Comparison of ENCODE assay signal across 1 cellular context in the genomic region with DNA sequence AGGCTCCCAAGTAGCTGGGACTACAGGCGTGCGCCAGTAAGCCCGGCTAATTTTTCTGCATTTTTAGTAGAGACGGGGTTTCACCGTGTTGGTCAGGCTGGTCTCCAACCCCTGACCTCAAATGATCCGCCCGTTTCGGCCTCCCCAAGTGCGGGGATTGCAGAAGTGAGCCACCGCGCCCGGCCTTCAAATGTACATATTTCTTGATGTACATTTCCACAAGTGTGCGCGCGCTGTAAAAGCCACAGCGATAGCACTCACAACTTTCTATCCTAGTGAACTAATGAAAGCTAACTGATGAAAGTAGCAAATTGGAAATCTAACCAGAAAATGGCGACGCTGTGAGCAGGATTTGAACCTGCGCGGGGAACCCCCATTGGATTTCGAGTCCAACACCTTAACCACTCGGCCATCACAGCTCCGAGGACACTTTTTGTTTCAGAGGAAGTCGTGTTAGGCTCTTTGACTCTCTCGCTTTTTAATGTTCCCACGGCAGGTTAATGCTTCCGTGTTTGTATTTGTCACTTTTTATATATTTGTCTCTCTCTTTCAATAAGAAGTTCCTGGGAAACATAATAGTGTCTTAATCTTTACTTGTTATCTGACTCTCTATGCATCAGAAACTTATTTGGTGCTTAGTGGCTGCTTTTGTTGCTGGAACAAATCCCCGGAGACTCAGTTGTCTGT.
TF ChIP-seq lines count a peak whose summit lies in the region.

No MANE protein-coding gene starts in this region.

TF ChIP-seq in GM12878, 131 proteins besides CTCF, POLR2A, EP300 and RAD21:
- TF ChIP-seq, protein P1, sequence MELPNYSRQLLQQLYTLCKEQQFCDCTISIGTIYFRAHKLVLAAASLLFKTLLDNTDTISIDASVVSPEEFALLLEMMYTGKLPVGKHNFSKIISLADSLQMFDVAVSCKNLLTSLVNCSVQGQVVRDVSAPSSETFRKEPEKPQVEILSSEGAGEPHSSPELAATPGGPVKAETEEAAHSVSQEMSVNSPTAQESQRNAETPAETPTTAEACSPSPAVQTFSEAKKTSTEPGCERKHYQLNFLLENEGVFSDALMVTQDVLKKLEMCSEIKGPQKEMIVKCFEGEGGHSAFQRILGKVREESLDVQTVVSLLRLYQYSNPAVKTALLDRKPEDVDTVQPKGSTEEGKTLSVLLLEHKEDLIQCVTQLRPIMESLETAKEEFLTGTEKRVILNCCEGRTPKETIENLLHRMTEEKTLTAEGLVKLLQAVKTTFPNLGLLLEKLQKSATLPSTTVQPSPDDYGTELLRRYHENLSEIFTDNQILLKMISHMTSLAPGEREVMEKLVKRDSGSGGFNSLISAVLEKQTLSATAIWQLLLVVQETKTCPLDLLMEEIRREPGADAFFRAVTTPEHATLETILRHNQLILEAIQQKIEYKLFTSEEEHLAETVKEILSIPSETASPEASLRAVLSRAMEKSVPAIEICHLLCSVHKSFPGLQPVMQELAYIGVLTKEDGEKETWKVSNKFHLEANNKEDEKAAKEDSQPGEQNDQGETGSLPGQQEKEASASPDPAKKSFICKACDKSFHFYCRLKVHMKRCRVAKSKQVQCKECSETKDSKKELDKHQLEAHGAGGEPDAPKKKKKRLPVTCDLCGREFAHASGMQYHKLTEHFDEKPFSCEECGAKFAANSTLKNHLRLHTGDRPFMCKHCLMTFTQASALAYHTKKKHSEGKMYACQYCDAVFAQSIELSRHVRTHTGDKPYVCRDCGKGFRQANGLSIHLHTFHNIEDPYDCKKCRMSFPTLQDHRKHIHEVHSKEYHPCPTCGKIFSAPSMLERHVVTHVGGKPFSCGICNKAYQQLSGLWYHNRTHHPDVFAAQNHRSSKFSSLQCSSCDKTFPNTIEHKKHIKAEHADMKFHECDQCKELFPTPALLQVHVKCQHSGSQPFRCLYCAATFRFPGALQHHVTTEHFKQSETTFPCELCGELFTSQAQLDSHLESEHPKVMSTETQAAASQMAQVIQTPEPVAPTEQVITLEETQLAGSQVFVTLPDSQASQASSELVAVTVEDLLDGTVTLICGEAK (IDR thresholded peaks at IDR 0.05; ENCODE audit: borderline replicate concordance) = peak; percentile 23; the same call in 1 of the 2 replicates
- TF ChIP-seq ASH2L (IDR thresholded peaks at IDR 0.05; ENCODE audit: borderline replicate concordance, low read depth) (0 out of 2 replicates have a peak, but pooled peaks have one; percentile 46), IKZF1 (conservative IDR thresholded peaks at IDR 0.05) (peak; percentile 47; the same call in 1 of the 2 replicates), CREB1 (IDR thresholded peaks at IDR 0.05; ENCODE audit: low read depth) (0 out of 2 replicates have a peak, but pooled peaks have one; percentile 33), MEF2B (IDR thresholded peaks at IDR 0.05; ENCODE audit: partially characterized antibody, poor library complexity, severe bottlenecking) (peak; percentile 69), IKZF2 (IDR thresholded peaks at IDR 0.05) (peak in 1 of 2 experiments; percentile 21; a peak in 2 of 4 replicates), POLR2AphosphoS5 (IDR thresholded peaks at IDR 0.05; ENCODE audit: low read length) (no peak), ATF7 (IDR thresholded peaks at IDR 0.05; ENCODE audit: low read depth) (no peak), SUPT20H (IDR thresholded peaks at IDR 0.05; ENCODE audit: borderline replicate concordance, control insufficient read depth, low read depth, low read length) (no peak), SPI1 (IDR thresholded peaks at IDR 0.05; ENCODE audit: borderline replicate concordance, insufficient read depth, low read depth, low read length) (peak; percentile 29; the same call in 1 of the 2 replicates), GABPA (IDR thresholded peaks at IDR 0.05; ENCODE audit: low read depth) (peak; percentile 72), PAX5 (IDR thresholded peaks at IDR 0.05; ENCODE audit: borderline replicate concordance, low read depth, low read length) (no peak), NFIC (IDR thresholded peaks at IDR 0.05; ENCODE audit: low read depth, low read length) (peak; percentile 45), ZSCAN29 (IDR thresholded peaks at IDR 0.05) (peak; percentile 53; the same call in 1 of the 2 replicates), YY1 (IDR thresholded peaks at IDR 0.05; ENCODE audit: low read depth, low read length) (peak; percentile 92), SREBF2 (IDR thresholded peaks at IDR 0.05; ENCODE audit: low read length) (peak; percentile 77), NR2F1 (conservative IDR thresholded peaks at IDR 0.05) (peak; percentile 55; the same call in 1 of the 2 replicates), PML (IDR thresholded peaks at IDR 0.05; ENCODE audit: low read length) (peak; percentile 57; the same call in 1 of the 2 replicates), CBFB (IDR thresholded peaks at IDR 0.05; ENCODE audit: low read depth) (peak; percentile 19; the same call in 1 of the 2 replicates), EGR1 (IDR thresholded peaks at IDR 0.05; ENCODE audit: borderline replicate concordance in 1 of 2, low read depth in 2 of 2, low read length in 2 of 2) (no peak), ETV6 (conservative IDR thresholded peaks at IDR 0.05 in 1 of 2, IDR thresholded peaks at IDR 0.05 in 1 of 2; ENCODE audit: borderline replicate concordance in 1 of 2, low read depth in 1 of 2) (0 out of 4 replicates have a peak, but pooled peaks of 1 of the 2 experiments have one; percentile 31), MTA3 (IDR thresholded peaks at IDR 0.05; ENCODE audit: borderline replicate concordance, low read length) (peak; percentile 81; the same call in 1 of the 2 replicates), RUNX3 (IDR thresholded peaks at IDR 0.05; ENCODE audit: low read length) (peak; percentile 76), ZNF24 (IDR thresholded peaks at IDR 0.05) (peak; percentile 93), BHLHE40 (IDR thresholded peaks at IDR 0.05; ENCODE audit: borderline replicate concordance in 1 of 2, low read depth in 2 of 2, low read length in 1 of 2) (peak in 1 of 2 experiments; percentile 23; a peak in 1 of 4 replicates), CBX5 (IDR thresholded peaks at IDR 0.05; ENCODE audit: low read depth) (0 out of 2 replicates have a peak, but pooled peaks have one; percentile 9)
- TF ChIP-seq, protein P2, sequence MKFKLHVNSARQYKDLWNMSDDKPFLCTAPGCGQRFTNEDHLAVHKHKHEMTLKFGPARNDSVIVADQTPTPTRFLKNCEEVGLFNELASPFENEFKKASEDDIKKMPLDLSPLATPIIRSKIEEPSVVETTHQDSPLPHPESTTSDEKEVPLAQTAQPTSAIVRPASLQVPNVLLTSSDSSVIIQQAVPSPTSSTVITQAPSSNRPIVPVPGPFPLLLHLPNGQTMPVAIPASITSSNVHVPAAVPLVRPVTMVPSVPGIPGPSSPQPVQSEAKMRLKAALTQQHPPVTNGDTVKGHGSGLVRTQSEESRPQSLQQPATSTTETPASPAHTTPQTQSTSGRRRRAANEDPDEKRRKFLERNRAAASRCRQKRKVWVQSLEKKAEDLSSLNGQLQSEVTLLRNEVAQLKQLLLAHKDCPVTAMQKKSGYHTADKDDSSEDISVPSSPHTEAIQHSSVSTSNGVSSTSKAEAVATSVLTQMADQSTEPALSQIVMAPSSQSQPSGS (IDR thresholded peaks at IDR 0.05; ENCODE audit: low read length) = peak; percentile 45; the same call in 1 of the 2 replicates
- TF ChIP-seq, protein P3, sequence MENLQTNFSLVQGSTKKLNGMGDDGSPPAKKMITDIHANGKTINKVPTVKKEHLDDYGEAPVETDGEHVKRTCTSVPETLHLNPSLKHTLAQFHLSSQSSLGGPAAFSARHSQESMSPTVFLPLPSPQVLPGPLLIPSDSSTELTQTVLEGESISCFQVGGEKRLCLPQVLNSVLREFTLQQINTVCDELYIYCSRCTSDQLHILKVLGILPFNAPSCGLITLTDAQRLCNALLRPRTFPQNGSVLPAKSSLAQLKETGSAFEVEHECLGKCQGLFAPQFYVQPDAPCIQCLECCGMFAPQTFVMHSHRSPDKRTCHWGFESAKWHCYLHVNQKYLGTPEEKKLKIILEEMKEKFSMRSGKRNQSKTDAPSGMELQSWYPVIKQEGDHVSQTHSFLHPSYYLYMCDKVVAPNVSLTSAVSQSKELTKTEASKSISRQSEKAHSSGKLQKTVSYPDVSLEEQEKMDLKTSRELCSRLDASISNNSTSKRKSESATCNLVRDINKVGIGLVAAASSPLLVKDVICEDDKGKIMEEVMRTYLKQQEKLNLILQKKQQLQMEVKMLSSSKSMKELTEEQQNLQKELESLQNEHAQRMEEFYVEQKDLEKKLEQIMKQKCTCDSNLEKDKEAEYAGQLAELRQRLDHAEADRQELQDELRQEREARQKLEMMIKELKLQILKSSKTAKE (IDR thresholded peaks at IDR 0.05; ENCODE audit: low read depth, poor library complexity, severe bottlenecking) = peak; percentile 31
- TF ChIP-seq, protein P4, sequence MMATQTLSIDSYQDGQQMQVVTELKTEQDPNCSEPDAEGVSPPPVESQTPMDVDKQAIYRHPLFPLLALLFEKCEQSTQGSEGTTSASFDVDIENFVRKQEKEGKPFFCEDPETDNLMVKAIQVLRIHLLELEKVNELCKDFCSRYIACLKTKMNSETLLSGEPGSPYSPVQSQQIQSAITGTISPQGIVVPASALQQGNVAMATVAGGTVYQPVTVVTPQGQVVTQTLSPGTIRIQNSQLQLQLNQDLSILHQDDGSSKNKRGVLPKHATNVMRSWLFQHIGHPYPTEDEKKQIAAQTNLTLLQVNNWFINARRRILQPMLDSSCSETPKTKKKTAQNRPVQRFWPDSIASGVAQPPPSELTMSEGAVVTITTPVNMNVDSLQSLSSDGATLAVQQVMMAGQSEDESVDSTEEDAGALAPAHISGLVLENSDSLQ (IDR thresholded peaks at IDR 0.05) = no peak
- TF ChIP-seq, protein P5, sequence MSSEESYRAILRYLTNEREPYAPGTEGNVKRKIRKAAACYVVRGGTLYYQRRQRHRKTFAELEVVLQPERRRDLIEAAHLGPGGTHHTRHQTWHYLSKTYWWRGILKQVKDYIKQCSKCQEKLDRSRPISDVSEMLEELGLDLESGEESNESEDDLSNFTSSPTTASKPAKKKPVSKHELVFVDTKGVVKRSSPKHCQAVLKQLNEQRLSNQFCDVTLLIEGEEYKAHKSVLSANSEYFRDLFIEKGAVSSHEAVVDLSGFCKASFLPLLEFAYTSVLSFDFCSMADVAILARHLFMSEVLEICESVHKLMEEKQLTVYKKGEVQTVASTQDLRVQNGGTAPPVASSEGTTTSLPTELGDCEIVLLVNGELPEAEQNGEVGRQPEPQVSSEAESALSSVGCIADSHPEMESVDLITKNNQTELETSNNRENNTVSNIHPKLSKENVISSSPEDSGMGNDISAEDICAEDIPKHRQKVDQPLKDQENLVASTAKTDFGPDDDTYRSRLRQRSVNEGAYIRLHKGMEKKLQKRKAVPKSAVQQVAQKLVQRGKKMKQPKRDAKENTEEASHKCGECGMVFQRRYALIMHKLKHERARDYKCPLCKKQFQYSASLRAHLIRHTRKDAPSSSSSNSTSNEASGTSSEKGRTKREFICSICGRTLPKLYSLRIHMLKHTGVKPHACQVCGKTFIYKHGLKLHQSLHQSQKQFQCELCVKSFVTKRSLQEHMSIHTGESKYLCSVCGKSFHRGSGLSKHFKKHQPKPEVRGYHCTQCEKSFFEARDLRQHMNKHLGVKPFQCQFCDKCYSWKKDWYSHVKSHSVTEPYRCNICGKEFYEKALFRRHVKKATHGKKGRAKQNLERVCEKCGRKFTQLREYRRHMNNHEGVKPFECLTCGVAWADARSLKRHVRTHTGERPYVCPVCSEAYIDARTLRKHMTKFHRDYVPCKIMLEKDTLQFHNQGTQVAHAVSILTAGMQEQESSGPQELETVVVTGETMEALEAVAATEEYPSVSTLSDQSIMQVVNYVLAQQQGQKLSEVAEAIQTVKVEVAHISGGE (CRISPR knock-in tag; IDR thresholded peaks at IDR 0.05) = no peak
TF ChIP-seq in GM12878: peak in this region for 23.
